In genomic region chr20:64056889-64057627, GRCh38 we compare ENCODE assay signal across 8 cellular contexts. TPM values are rescaled to one million over a fixed set of nuclear protein-coding genes. Genes with fewer than 3 reads are reported as not detected.
DNase-seq lines count a peak whose midpoint lies in the region; ATAC-seq, FAIRE-seq and TF ChIP-seq lines count a peak whose summit lies in the region.

No MANE protein-coding gene starts in this region.

- peak; percentile 8 for DNase-seq in AG20443 (ENCODE audit: low spot score)
- peak; percentile 81 for DNase-seq in H7
- DNase-seq in activated naive CD4-positive, alpha-beta T cell treated with anti-CD3 and anti-CD28 coated beads, Interleukin-2, amount 50 U/mL, for 16 hours, result peak; percentile 29
- no peak for DNase-seq in lung (ENCODE audit: low spot score)
- no peak for DNase-seq in stimulated activated naive CD4-positive, alpha-beta T cell treated with Interleukin-2 at 50 U/mL for 16 hours (lab: John Stamatoyannopoulos, UW)
- no peak for DNase-seq in H54 (ENCODE audit: insufficient read length, low spot score)

- H3K4me3 ChIP-seq in H7 (ENCODE audit: insufficient read depth, low read depth, low read length) (peak overlapping the region; percentile 12; the same call in 1 of the 2 replicates), lung (no peak overlapping the region)

- no peak for TF ChIP-seq POLR2A in H54 (IDR thresholded peaks at IDR 0.05; ENCODE audit: low read depth, low read length)

- peak overlapping the region; percentile 52 to 78 for H3K27ac ChIP-seq in lung (ENCODE audit: low read depth in 1 of 2, low read length in 1 of 2)

- ATAC-seq in lung (ENCODE audit: insufficient read depth, low FRiP score), result no peak
- no peak for ATAC-seq in GM19397 (IDR thresholded peaks at IDR 0.05; ENCODE audit: unreplicated experiment)
- no peak for ATAC-seq in GM19395 (IDR thresholded peaks at IDR 0.05; ENCODE audit: unreplicated experiment)

- H3K36me3 ChIP-seq in H7 (replicated peaks; ENCODE audit: control insufficient read depth, insufficient read depth, low read length), result no peaks in the 10 kb centered on the region
- no peaks in the 10 kb centered on the region for H3K36me3 ChIP-seq in lung (ENCODE audit: control insufficient read depth in 2 of 2, insufficient read depth in 2 of 2, low read length in 2 of 2)

- H3K9me3 ChIP-seq in lung (ENCODE audit: control insufficient read depth in 2 of 2, insufficient read depth in 1 of 2, low read length in 1 of 2), result no peaks in the 10 kb centered on the region

- TF ChIP-seq CTCF in lung (IDR thresholded peaks at IDR 0.05; ENCODE audit: control extremely low read depth, extremely low read depth), result no peak

- peaks cover 0 to 17% of the 10 kb centered on the region in 2 donors for H3K4me1 ChIP-seq in lung (ENCODE audit: control insufficient read depth in 2 of 2, insufficient read depth in 2 of 2, low read length in 2 of 2)

- H3K27me3 ChIP-seq in H7 (ENCODE audit: control insufficient read depth, insufficient read depth, low read length) (no peaks in the 10 kb centered on the region; the same call in 1 of the 2 replicates), lung (ENCODE audit: control insufficient read depth, insufficient read depth) (no peaks in the 10 kb centered on the region)

- WGBS in lung, 2 donors, result 48 to 57% methylated on average over 37 to 39 of the region's 39 CpGs

- FAIRE-seq in H54 (lab: Jason Lieb, UNC), result no peak

RNA-seq across cellular contexts. Expression of gene TCEA2, which starts 5.9 kb away (rescaled TPM):
- total RNA-seq in H7 (2014; rRNA removed; shearing (Covaris generic)), result 27.3 and 29.4 TPM in 2 replicates
- total RNA-seq in lung, result 10 to 100 TPM; 28.5 to 32.8 TPM
- 10 to 100 TPM; 18.3 to 32.9 TPM for polyA plus RNA-seq in lung

RNA-seq across cellular contexts. Expression of gene SOX18, which starts 7.6 kb away (rescaled TPM):
- total RNA-seq in H7 (2014; rRNA removed; shearing (Covaris generic)), result 0.52 and 1.2 TPM in 2 replicates
- total RNA-seq in lung, result 10 to 100 TPM; 12.1 to 52.2 TPM
- 10 to 100 TPM; 26.9 to 31.7 TPM for polyA plus RNA-seq in lung

RNA-seq across cellular contexts. Expression of gene C20orf204, which starts 21.1 kb away (rescaled TPM):
- total RNA-seq in H7 (2014; rRNA removed; shearing (Covaris generic)), result 1.1 and 1.6 TPM in 2 replicates
- total RNA-seq in lung, result 1 to 10 TPM; 1.3 to 2.0 TPM
- polyA plus RNA-seq in lung, result under 1 TPM; 0.50 to 0.63 TPM

RNA-seq across cellular contexts. Expression of gene RGS19, which starts 22.3 kb away (rescaled TPM):
- total RNA-seq in H7 (2014; rRNA removed; shearing (Covaris generic)), result 24.3 and 27.0 TPM in 2 replicates
- 10 to 100 TPM; 15.1 to 50.7 TPM for total RNA-seq in lung
- polyA plus RNA-seq in lung, result 10 to 100 TPM; 19.5 to 99.0 TPM

RNA-seq across cellular contexts. Expression of gene OPRL1, which starts 22.8 kb away (rescaled TPM):
- 2.4 and 4.4 TPM in 2 replicates for total RNA-seq in H7 (2014; rRNA removed; shearing (Covaris generic))
- total RNA-seq in lung, result 1 to 10 TPM; 1.6 to 2.5 TPM
- 1 to 10 TPM in 1 of 2 donors, under 1 TPM in 1; 0.45 to 3.1 TPM for polyA plus RNA-seq in lung

Comparison
In these comparisons a context has a peak if more than half of its experiments do, and no peak if none do; other contexts are left out.
1. DNase-seq: peak in AG20443 (single experiment), H7 (single experiment) and activated naive CD4-positive, alpha-beta T cell treated with anti-CD3 and anti-CD28 coated beads, Interleukin-2, amount 50 U/mL, for 16 hours (single experiment); none in lung (single experiment), stimulated activated naive CD4-positive, alpha-beta T cell treated with Interleukin-2 at 50 U/mL for 16 hours (single experiment) and H54 (single experiment).